10 cellular contexts compared by ENCODE assay signal in genomic region chr7:43294080-43294630, GRCh38.
DNase-seq lines count a peak whose midpoint lies in the region; ATAC-seq and TF ChIP-seq lines count a peak whose summit lies in the region.
"Had no signal": no experiment of that assay in that cellular context is flagged by ENCODE, and none has a peak within 500 bp of the region (broad histone marks: within the 10 kb centered on the region; RNA-seq: fewer than 3 reads in every experiment).

No MANE protein-coding gene starts in this region.

- peaks cover 8% of the 10 kb centered on the region for H3K9me3 ChIP-seq in suprapubic skin

- H3K27me3 ChIP-seq in suprapubic skin: no peaks in the 10 kb centered on the region

- H3K36me3 Mint-ChIP-seq in type B pancreatic cell: no peaks in the 10 kb centered on the region

- no peaks in the 10 kb centered on the region for H3K9me3 Mint-ChIP-seq in type B pancreatic cell

- H3K27me3 Mint-ChIP-seq in type B pancreatic cell: peaks cover 11% of the 10 kb centered on the region

- TF ChIP-seq CTCF in cardiac fibroblast (IDR thresholded peaks at IDR 0.05; ENCODE audit: low read depth, low read length) (no peak), type B pancreatic cell (conservative IDR thresholded peaks at IDR 0.05) (no peak), suprapubic skin (IDR thresholded peaks at IDR 0.05) (no peak)

- ATAC-seq in HG03139 (IDR thresholded peaks at IDR 0.05; ENCODE audit: unreplicated experiment): no peak
- no peak for ATAC-seq in GM19397 (IDR thresholded peaks at IDR 0.05; ENCODE audit: unreplicated experiment)

- no peak overlapping the region for H3K27ac ChIP-seq in suprapubic skin

- no peak for TF ChIP-seq EP300 in suprapubic skin (IDR thresholded peaks at IDR 0.05)

- H3K4me3 Mint-ChIP-seq in type B pancreatic cell: no peak overlapping the region

- no peak for TF ChIP-seq POLR2A in suprapubic skin (IDR thresholded peaks at IDR 0.05)

- H3K27ac Mint-ChIP-seq in type B pancreatic cell: no peak overlapping the region

- peak; percentile 91 for DNase-seq in AG08395 (ENCODE audit: low spot score)
- peak; percentile 74 for DNase-seq in HT1080 (ENCODE audit: low read depth)
- DNase-seq in cardiac fibroblast (ENCODE audit: low read depth in 2 of 2): peak; percentile 68 to 76
- peak; percentile 23 for DNase-seq in kidney glomerular epithelial cell (lab: John Stamatoyannopoulos, UW)
- no peak for DNase-seq in type B pancreatic cell (ENCODE audit: extremely low spot score, unreplicated experiment)
- no peak for DNase-seq in suprapubic skin (ENCODE audit: low spot score in 2 of 2)
- DNase-seq: activated CD8-positive, alpha-beta memory T cell treated with anti-CD3 and anti-CD28 coated beads, Interleukin-2, amount 50 U/mL, for 4 hours; NCI-H345 had no signal

- WGBS in suprapubic skin: 54% methylated on average over 4 of the region's 5 CpGs

- H3K4me3 ChIP-seq in cardiac fibroblast (replicated peaks in 1 of 2; ENCODE audit: low read depth in 2 of 2, low read length in 2 of 2) (no peak overlapping the region), suprapubic skin (no peak overlapping the region)

- no peaks in the 10 kb centered on the region for H3K36me3 ChIP-seq in suprapubic skin

- H3K4me1 ChIP-seq in suprapubic skin: peaks cover 4% of the 10 kb centered on the region

- H3K4me1 Mint-ChIP-seq in type B pancreatic cell (ENCODE audit: unreplicated experiment): peaks cover 24% of the 10 kb centered on the region

Comparison
In these comparisons a context has a peak if more than half of its experiments do, and no peak if none do; other contexts are left out.
1. DNase-seq: peak in AG08395 (single experiment), HT1080 (single experiment), cardiac fibroblast (2 of 2) and kidney glomerular epithelial cell (single experiment); none in type B pancreatic cell (single experiment) and suprapubic skin (0 of 2).